In genomic region chr17:29032067-29032551, GRCh38 we compare ENCODE assay signal across 18 cellular contexts. TPM values are rescaled to one million over a fixed set of nuclear protein-coding genes. Genes with fewer than 3 reads are reported as not detected.
DNase-seq lines count a peak whose midpoint lies in the region; ATAC-seq lines count a peak whose summit lies in the region.
"Had no signal": no experiment of that assay in that cellular context is flagged by ENCODE, and none has a peak within 500 bp of the region (broad histone marks: within the 10 kb centered on the region; RNA-seq: fewer than 3 reads in every experiment).

No MANE protein-coding gene starts in this region.

- no peak overlapping the region for H2AK5ac ChIP-seq in neuronal stem cell (ENCODE audit: low read depth, low read length)

- H3K36me3 ChIP-seq in H7 (replicated peaks; ENCODE audit: control insufficient read depth, insufficient read depth, low read length) (no peaks in the 10 kb centered on the region), SK-N-MC (ENCODE audit: insufficient read depth, low read length) (no peaks in the 10 kb centered on the region), neuronal stem cell (replicated peaks in 1 of 2; ENCODE audit: control insufficient read depth in 2 of 2, insufficient read depth in 2 of 2, low read length in 2 of 2) (no peaks in the 10 kb centered on the region)

- peaks cover 14 to 17% of the 10 kb centered on the region in 2 donors for H3K4me1 ChIP-seq in neuronal stem cell (ENCODE audit: control insufficient read depth in 2 of 2, insufficient read depth in 1 of 2, low read depth in 1 of 2, low read length in 2 of 2)

- no peak overlapping the region for H4K8ac ChIP-seq in neuronal stem cell (ENCODE audit: low read depth, low read length)

- H3K4me3 ChIP-seq in H7 (ENCODE audit: insufficient read depth, low read depth, low read length) (no peak overlapping the region), SK-N-MC (peak overlapping the region; percentile 44), neuronal stem cell (ENCODE audit: low read length in 2 of 2) (no peak overlapping the region)
- H3K4me3 ChIP-seq: K562 had no signal

- no peaks in the 10 kb centered on the region for H3K9me3 ChIP-seq in SK-N-MC (ENCODE audit: low read depth, low read length)
- H3K9me3 ChIP-seq in neuronal stem cell (replicated peaks in 1 of 2; ENCODE audit: control insufficient read depth in 2 of 2, insufficient read depth in 1 of 2, low read depth in 1 of 2, low read length in 2 of 2) = peaks cover 10 to 32% of the 10 kb centered on the region in 2 donors

- no peak overlapping the region for H3K9ac ChIP-seq in SK-N-MC (ENCODE audit: insufficient read length)
- H3K9ac ChIP-seq in neuronal stem cell (ENCODE audit: low read depth, low read length, poor library complexity) = no peak overlapping the region

- no peak overlapping the region for H2AFZ ChIP-seq in neuronal stem cell (ENCODE audit: low read length)

- no peak overlapping the region for H3K4me2 ChIP-seq in neuronal stem cell (ENCODE audit: insufficient read depth, low read length, poor library complexity, severe bottlenecking)

- no peak overlapping the region for H3K4ac ChIP-seq in neuronal stem cell (ENCODE audit: low read length)

- H3K27ac ChIP-seq in SK-N-MC (peak overlapping the region; percentile 27; the same call in 1 of the 2 replicates), neuronal stem cell (replicated peaks; ENCODE audit: low read length) (no peak overlapping the region)

- peak overlapping the region; percentile 2 for H3K18ac ChIP-seq in neuronal stem cell (ENCODE audit: low read length)

- H3K27me3 ChIP-seq in H7 (ENCODE audit: control insufficient read depth, insufficient read depth, low read length) (no peaks in the 10 kb centered on the region), neuronal stem cell (ENCODE audit: control insufficient read depth in 3 of 3, insufficient read depth in 3 of 3, low read depth in 1 of 3, low read length in 3 of 3) (no peaks in the 10 kb centered on the region)

- WGBS in neuronal stem cell (ENCODE audit: extremely low coverage in 2 of 2, insufficient read length in 2 of 2, insufficient replicate concordance in 1 of 2), 2 donors = no CpG with 5 or more reads among the region's 5 CpGs

- no peak overlapping the region for H2BK15ac ChIP-seq in neuronal stem cell (ENCODE audit: low read length)

- H3K14ac ChIP-seq in neuronal stem cell (ENCODE audit: low read length) = no peak overlapping the region

- no peak for ATAC-seq in HG02840 (IDR thresholded peaks at IDR 0.05; ENCODE audit: low FRiP score, unreplicated experiment)
- ATAC-seq: K562, SK-N-SH treated with all-trans-retinoic acid at 6 μM for 48 hours had no signal

- H4K91ac ChIP-seq in neuronal stem cell (ENCODE audit: low read depth, low read length, poor library complexity) = no peak overlapping the region

- H2BK12ac ChIP-seq in neuronal stem cell (ENCODE audit: low read length) = no peak overlapping the region

- no peak overlapping the region for H2BK120ac ChIP-seq in neuronal stem cell (ENCODE audit: low read depth, low read length)

- H2BK5ac ChIP-seq in neuronal stem cell (ENCODE audit: low read length) = no peak overlapping the region

- DNase-seq in H7 (peak; percentile 53), SK-N-MC (ENCODE audit: low read depth, low spot score) (no peak), iPS DF 19.7 (ENCODE audit: low read depth, low spot score) (peak; percentile 79), neuronal stem cell (ENCODE audit: low spot score) (no peak), NK-92 (lab: John Stamatoyannopoulos, UW; ENCODE audit: unreplicated experiment) (no peak)
- no peak for DNase-seq in stimulated activated CD4-positive, alpha-beta T cell treated with anti-CD3 and anti-CD28 coated beads, Interleukin-15, amount 100 ng/mL, for 24 hours
- DNase-seq: ACHN, DMS79 treated with DMSO at 0.1 percent for 48 hours, HCEC 1CT, NCI-H1092 treated with DMSO at 0.1 percent for 48 hours, NCI-H2029 treated with DMSO at 0.1 percent for 48 hours, NCI-H510A, SHP77 had no signal

- H3K79me1 ChIP-seq in neuronal stem cell (ENCODE audit: low read depth, low read length) = no peaks in the 10 kb centered on the region

- H3K23ac ChIP-seq in neuronal stem cell (ENCODE audit: low read depth, low read length, poor library complexity) = no peak overlapping the region

RNA-seq across cellular contexts. Expression of gene PIPOX, which starts 10.8 kb away (rescaled TPM):
- total RNA-seq in H7 (2014; rRNA removed; shearing (Covaris generic)) = 17.4 and 26.4 TPM in 2 replicates
- polyA plus RNA-seq in neuronal stem cell (2013, experiment 1 of 2) = 2.7 TPM
- polyA plus RNA-seq in neuronal stem cell (2013, experiment 2 of 2) = 2.9 TPM
- total RNA-seq: G401 had no signal

RNA-seq across cellular contexts. Expression of gene SEZ6, which starts 26.3 kb away (rescaled TPM):
- total RNA-seq in H7 (2014; rRNA removed; shearing (Covaris generic)) = 0.37 and 0.83 TPM in 2 replicates
- polyA plus RNA-seq in neuronal stem cell (2013, experiment 1 of 2) = 0.04 TPM
- 0.04 TPM for polyA plus RNA-seq in neuronal stem cell (2013, experiment 2 of 2)
- total RNA-seq: G401, K562, RPMI7951 had no signal
- polyA plus RNA-seq: K562 had no signal

Comparison
In these comparisons a context has a peak if more than half of its experiments do, and no peak if none do; other contexts are left out.
1. DNase-seq: peak in H7 (single experiment) and iPS DF 19.7 (single experiment); none in SK-N-MC (single experiment), neuronal stem cell (single experiment), stimulated activated CD4-positive, alpha-beta T cell treated with anti-CD3 and anti-CD28 coated beads, Interleukin-15, amount 100 ng/mL, for 24 hours (single experiment) and NK-92 (single experiment).